In the genomic region with DNA sequence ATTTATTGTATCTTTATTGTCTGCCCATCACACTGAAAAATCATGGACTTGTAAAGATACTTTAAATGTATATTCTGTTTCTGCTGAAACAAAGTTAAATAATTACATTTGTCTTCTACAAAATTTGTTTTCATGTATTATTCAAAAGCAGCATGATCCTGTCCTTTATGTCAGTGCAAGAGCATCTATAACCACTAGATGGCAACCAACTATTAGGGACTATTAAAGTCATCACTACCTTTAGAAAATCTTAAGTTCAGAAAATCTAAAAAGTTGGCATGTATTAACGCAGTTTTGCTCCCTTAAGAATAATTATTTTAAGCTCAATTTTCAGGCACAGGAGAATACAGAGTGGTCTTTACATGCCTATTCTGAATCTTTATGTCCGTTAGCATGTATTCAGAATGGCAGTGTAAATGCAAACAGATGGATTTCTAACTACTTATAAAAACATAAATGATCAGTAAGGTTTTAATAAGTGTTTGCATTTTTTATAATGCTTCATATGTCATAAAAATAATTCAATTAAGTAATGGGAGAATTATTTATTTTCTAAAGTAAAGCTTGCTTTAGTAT, we compare ENCODE assay signal across 8 cellular contexts. TPM values are rescaled to one million over a fixed set of nuclear protein-coding genes. Genes with fewer than 3 reads are reported as not detected.
DNase-seq lines count a peak whose midpoint lies in the region; ATAC-seq, FAIRE-seq and TF ChIP-seq lines count a peak whose summit lies in the region.

No MANE protein-coding gene starts in this region.

- H3K4me3 ChIP-seq in A549 (no peak overlapping the region), GM12864 (ENCODE audit: low read depth, low read length) (no peak overlapping the region), stomach (no peak overlapping the region)

- TF ChIP-seq POLR2A in A549 (IDR thresholded peaks at IDR 0.05; ENCODE audit: low read length), result no peak
- no peak for TF ChIP-seq POLR2A in stomach (IDR thresholded peaks at IDR 0.05)

- TF ChIP-seq RAD21 in A549 (conservative IDR thresholded peaks at IDR 0.05 in 1 of 2, IDR thresholded peaks at IDR 0.05 in 1 of 2), result peak; percentile 69 to 75

- peak overlapping the region; percentile 30 for H3K27ac Mint-ChIP-seq in activated T-helper 17 cell treated with anti-CD3 and anti-CD28 coated beads, Interleukin-2, amount 50 U/mL, for 72 hours

- ATAC-seq in A549 (peak in 1 of 2 experiments; percentile 75; a peak in 3 of 6 replicates), HG02571 (IDR thresholded peaks at IDR 0.05; ENCODE audit: unreplicated experiment) (peak; percentile 61), left cardiac atrium (peak; percentile 57 to 72)
- ATAC-seq in activated T-helper 17 cell treated with anti-CD3 and anti-CD28 coated beads, Interleukin-2, amount 50 U/mL, for 72 hours (replicated peaks), result peak; percentile 43

- FAIRE-seq in A549 (lab: Jason Lieb, UNC), result no peak

- TF ChIP-seq EP300 in A549 (IDR thresholded peaks at IDR 0.05), result no peak
- TF ChIP-seq EP300 in stomach (IDR thresholded peaks at IDR 0.05), result no peak

- H3K4me1 ChIP-seq in A549 (peaks cover 27% of the 10 kb centered on the region), stomach (peaks cover 0 to 51% (median 30%) of the 10 kb centered on the region in 4 donors)

- DNase-seq in A549 (ENCODE audit: low read depth in 1 of 2, low spot score in 1 of 2) (peak; percentile 32 to 54), GM12864 (ENCODE audit: low read depth) (no peak), NCI-H1105 (lab: John Stamatoyannopoulos, UW) (peak; percentile 30), left cardiac atrium (no peak), stomach (no peak)
- DNase-seq in NK-92 treated with Interleukin-12 subunit alpha and Interleukin-12 subunit beta, amount 100 ng/mL, for 24 hours (lab: John Stamatoyannopoulos, UW), result no peak

- POLR2A ChIA-PET in A549 (lab: Yijun Ruan, JAX), result no interaction called here

- H3K27me3 ChIP-seq in stomach, result no peaks in the 10 kb centered on the region

- no peak overlapping the region for H3K4me3 Mint-ChIP-seq in activated T-helper 17 cell treated with anti-CD3 and anti-CD28 coated beads, Interleukin-2, amount 50 U/mL, for 72 hours

- no peaks in the 10 kb centered on the region for H3K9me3 Mint-ChIP-seq in activated T-helper 17 cell treated with anti-CD3 and anti-CD28 coated beads, Interleukin-2, amount 50 U/mL, for 72 hours

- H3K36me3 Mint-ChIP-seq in activated T-helper 17 cell treated with anti-CD3 and anti-CD28 coated beads, Interleukin-2, amount 50 U/mL, for 72 hours (ENCODE audit: low read depth), result peaks cover 65% of the 10 kb centered on the region

- WGBS in A549 (ENCODE audit: missing lambda C conversion rate), result 33% methylated on average over 2 of the region's 2 CpGs
- 48 to 55% (median 51%) methylated on average over 2 of the region's 2 CpGs for WGBS in stomach, 5 donors

- peak; percentile 61 for TF ChIP-seq CTCF in A549 (IDR thresholded peaks at IDR 0.05)
- TF ChIP-seq CTCF in GM12864 (IDR thresholded peaks at IDR 0.05; ENCODE audit: low read depth, low read length, missing control alignments), result peak; percentile 64
- TF ChIP-seq CTCF in stomach (IDR thresholded peaks at IDR 0.05), result peak in 5 of 7 experiments; percentile 54 to 81 (median 74)

- CTCF ChIA-PET in A549 (lab: Yijun Ruan, JAX), result interaction anchor here (0.6 to 2.1 kb wide), 23 partner anchors 8 to 432 kb away, joined by 3 to 8 read pairs (median 4); a partner anchor contains a TSS

- H3K36me3 ChIP-seq in stomach, result peaks cover 5 to 38% (median 32%) of the 10 kb centered on the region in 4 donors

- H3K27ac ChIP-seq in A549 (no peak overlapping the region), stomach (no peak overlapping the region)

- H3K9me3 ChIP-seq in A549 (no peaks in the 10 kb centered on the region), stomach (no peaks in the 10 kb centered on the region)

- no peaks in the 10 kb centered on the region for H3K27me3 Mint-ChIP-seq in activated T-helper 17 cell treated with anti-CD3 and anti-CD28 coated beads, Interleukin-2, amount 50 U/mL, for 72 hours

- peaks cover 20% of the 10 kb centered on the region for H3K4me1 Mint-ChIP-seq in activated T-helper 17 cell treated with anti-CD3 and anti-CD28 coated beads, Interleukin-2, amount 50 U/mL, for 72 hours

- H3K4me2 ChIP-seq in A549, result no peak overlapping the region; the same call in 2 of the 3 replicates

- intact Hi-C loops in left cardiac atrium (cut with DNase I), result loop anchor here (2.0 to 10.0 kb wide), 2 partner anchors 258 to 260 kb away; no protein-coding TSS in a partner anchor
- intact Hi-C loops in stomach (cut with DNase I; ENCODE audit: low total_unique reads), result loop anchor here (10.0 kb wide), 1 partner anchor 258 kb away; no protein-coding TSS in a partner anchor

TF ChIP-seq in A549, 52 proteins besides CTCF, POLR2A, EP300 and RAD21:
- TF ChIP-seq HOXB5 (CRISPR knock-in tag; IDR thresholded peaks at IDR 0.05) (no peak), CBX2 (IDR thresholded peaks at IDR 0.05; ENCODE audit: borderline replicate concordance, low read depth) (no peak), SMC3 (IDR thresholded peaks at IDR 0.05) (peak; percentile 53; the same call in 2 of the 3 replicates)
- TF ChIP-seq, protein P1, sequence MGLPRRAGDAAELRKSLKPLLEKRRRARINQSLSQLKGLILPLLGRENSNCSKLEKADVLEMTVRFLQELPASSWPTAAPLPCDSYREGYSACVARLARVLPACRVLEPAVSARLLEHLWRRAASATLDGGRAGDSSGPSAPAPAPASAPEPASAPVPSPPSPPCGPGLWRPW (IDR thresholded peaks at IDR 0.05), result no peak
- TF ChIP-seq, protein P2, sequence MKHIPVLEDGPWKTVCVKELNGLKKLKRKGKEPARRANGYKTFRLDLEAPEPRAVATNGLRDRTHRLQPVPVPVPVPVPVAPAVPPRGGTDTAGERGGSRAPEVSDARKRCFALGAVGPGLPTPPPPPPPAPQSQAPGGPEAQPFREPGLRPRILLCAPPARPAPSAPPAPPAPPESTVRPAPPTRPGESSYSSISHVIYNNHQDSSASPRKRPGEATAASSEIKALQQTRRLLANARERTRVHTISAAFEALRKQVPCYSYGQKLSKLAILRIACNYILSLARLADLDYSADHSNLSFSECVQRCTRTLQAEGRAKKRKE (CRISPR knock-in tag; IDR thresholded peaks at IDR 0.05; ENCODE audit: low read depth), result no peak

RNA-seq across cellular contexts. Expression of a gene that starts 17.8 kb away (rescaled TPM):
- polyA plus RNA-seq in A549 (2011; rRNA removed) (75.5 and 94.3 TPM in 2 replicates), A549 (2017; fragmentation: RNase III; extraction: RNeasy Plus Mini Kit Qiagen cat#74134 plus additional on column Dnase treatment) (56.1 to 65.1 TPM (median 61.6 TPM) in 3 replicates), stomach (10 to 100 TPM; 15.7 to 28.3 (median 26.0) TPM)
- 10.5 and 13.0 TPM in 2 replicates for polyA plus RNA-seq in A549 (2012; cell fraction: cytosol; rRNA removed)
- polyA plus RNA-seq in A549 (2012; cell fraction: nucleus; rRNA removed), result 9.4 and 17.2 TPM in 2 replicates
- polyA minus RNA-seq in A549 (2011; rRNA and poly(A)+ RNA removed), result 26.4 and 26.9 TPM in 2 replicates
- 100 to 1,000 TPM in 1 of 2 donors, 10 to 100 TPM in 1; 81.7 to 115 TPM for total RNA-seq in activated T-helper 17 cell treated with anti-CD3 and anti-CD28 coated beads, Interleukin-2, amount 50 U/mL, for 72 hours
- total RNA-seq in left cardiac atrium (10 to 100 TPM; 55.2 to 82.8 TPM), stomach (100 to 1,000 TPM in 1 of 5 donors, 10 to 100 TPM in 3, 1 to 10 TPM in 1; 5.2 to 175 (median 72.8) TPM)

RNA-seq across cellular contexts. Expression of a gene that starts 23.2 kb away (rescaled TPM):
- polyA plus RNA-seq in A549 (2011; rRNA removed) (271 and 360 TPM in 2 replicates), A549 (2017; fragmentation: RNase III; extraction: RNeasy Plus Mini Kit Qiagen cat#74134 plus additional on column Dnase treatment) (464 to 507 TPM (median 488 TPM) in 3 replicates), stomach (1,000 to 10,000 TPM in 1 of 3 donors, 100 to 1,000 TPM in 2; 566 to 1,513 (median 657) TPM)
- 240 and 249 TPM in 2 replicates for polyA plus RNA-seq in A549 (2012; cell fraction: cytosol; rRNA removed)
- polyA plus RNA-seq in A549 (2012; cell fraction: nucleus; rRNA removed), result 97.7 and 193 TPM in 2 replicates
- 21.3 and 22.8 TPM in 2 replicates for polyA minus RNA-seq in A549 (2011; rRNA and poly(A)+ RNA removed)
- total RNA-seq in activated T-helper 17 cell treated with anti-CD3 and anti-CD28 coated beads, Interleukin-2, amount 50 U/mL, for 72 hours, result 100 to 1,000 TPM; 260 to 372 TPM
- total RNA-seq in left cardiac atrium (100 to 1,000 TPM; 689 to 799 TPM), stomach (1,000 to 10,000 TPM in 1 of 5 donors, 100 to 1,000 TPM in 3, 10 to 100 TPM in 1; 27.8 to 1,121 (median 184) TPM)

Comparison
In these comparisons a context has a peak if more than half of its experiments do, and no peak if none do; other contexts are left out.
1. DNase-seq: peak in A549 (2 of 2) and NCI-H1105 (single experiment); none in GM12864 (single experiment), left cardiac atrium (single experiment), stomach (single experiment) and NK-92 treated with Interleukin-12 subunit alpha and Interleukin-12 subunit beta, amount 100 ng/mL, for 24 hours (single experiment).
2. Peak in every context shown above with its lines, with median percentiles within 50 percentile points of each other: CTCF ChIP-seq.